Comparison of ENCODE assay signal across 2 cellular contexts in the genomic region with DNA sequence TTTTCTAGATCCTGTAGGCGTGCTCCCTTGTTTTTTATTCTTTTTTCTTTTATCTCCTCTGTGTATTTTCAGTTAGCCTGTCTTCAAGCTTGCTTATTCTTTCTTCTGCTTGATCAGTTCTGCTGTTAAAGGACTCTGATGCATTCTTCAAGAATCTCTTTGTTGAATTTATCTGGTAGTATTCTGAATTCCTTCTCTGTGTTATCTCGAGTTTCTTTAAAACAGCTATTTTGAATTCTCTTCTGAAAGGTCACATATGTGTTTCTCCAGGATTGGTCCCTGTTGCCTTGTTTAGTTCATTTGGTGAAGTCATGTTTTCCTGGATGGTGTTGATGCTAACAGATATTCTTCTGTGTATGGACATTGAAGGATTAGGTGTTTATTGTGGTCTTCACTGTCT.
TF ChIP-seq lines count a peak whose summit lies in the region.

No MANE protein-coding gene starts in this region.

TF ChIP-seq in liver, 16 proteins besides CTCF, POLR2A, EP300 and RAD21 (continued from another document):
- TF ChIP-seq, protein P1, sequence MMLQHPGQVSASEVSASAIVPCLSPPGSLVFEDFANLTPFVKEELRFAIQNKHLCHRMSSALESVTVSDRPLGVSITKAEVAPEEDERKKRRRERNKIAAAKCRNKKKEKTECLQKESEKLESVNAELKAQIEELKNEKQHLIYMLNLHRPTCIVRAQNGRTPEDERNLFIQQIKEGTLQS (IDR thresholded peaks at IDR 0.05): no peak
- TF ChIP-seq, protein P2, sequence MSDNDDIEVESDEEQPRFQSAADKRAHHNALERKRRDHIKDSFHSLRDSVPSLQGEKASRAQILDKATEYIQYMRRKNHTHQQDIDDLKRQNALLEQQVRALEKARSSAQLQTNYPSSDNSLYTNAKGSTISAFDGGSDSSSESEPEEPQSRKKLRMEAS (IDR thresholded peaks at IDR 0.05): no peak
- TF ChIP-seq, protein P3, sequence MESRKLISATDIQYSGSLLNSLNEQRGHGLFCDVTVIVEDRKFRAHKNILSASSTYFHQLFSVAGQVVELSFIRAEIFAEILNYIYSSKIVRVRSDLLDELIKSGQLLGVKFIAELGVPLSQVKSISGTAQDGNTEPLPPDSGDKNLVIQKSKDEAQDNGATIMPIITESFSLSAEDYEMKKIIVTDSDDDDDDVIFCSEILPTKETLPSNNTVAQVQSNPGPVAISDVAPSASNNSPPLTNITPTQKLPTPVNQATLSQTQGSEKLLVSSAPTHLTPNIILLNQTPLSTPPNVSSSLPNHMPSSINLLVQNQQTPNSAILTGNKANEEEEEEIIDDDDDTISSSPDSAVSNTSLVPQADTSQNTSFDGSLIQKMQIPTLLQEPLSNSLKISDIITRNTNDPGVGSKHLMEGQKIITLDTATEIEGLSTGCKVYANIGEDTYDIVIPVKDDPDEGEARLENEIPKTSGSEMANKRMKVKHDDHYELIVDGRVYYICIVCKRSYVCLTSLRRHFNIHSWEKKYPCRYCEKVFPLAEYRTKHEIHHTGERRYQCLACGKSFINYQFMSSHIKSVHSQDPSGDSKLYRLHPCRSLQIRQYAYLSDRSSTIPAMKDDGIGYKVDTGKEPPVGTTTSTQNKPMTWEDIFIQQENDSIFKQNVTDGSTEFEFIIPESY (IDR thresholded peaks at IDR 0.05): no peak
- TF ChIP-seq YY1 (IDR thresholded peaks at IDR 0.05) (no peak), NR2F2 (IDR thresholded peaks at IDR 0.05) (no peak)

TF ChIP-seq in HepG2, 621 proteins besides CTCF, POLR2A, EP300 and RAD21 (continued from another document):
- no peak for TF ChIP-seq ZNF562 (CRISPR knock-in tag; IDR thresholded peaks at IDR 0.05; ENCODE audit: borderline replicate concordance)
- TF ChIP-seq ZNF501 (CRISPR knock-in tag; IDR thresholded peaks at IDR 0.05): no peak
- no peak for TF ChIP-seq ZNF773 (CRISPR knock-in tag; IDR thresholded peaks at IDR 0.05; ENCODE audit: borderline replicate concordance)
- no peak for TF ChIP-seq MIER3 (CRISPR knock-in tag; IDR thresholded peaks at IDR 0.05; ENCODE audit: borderline replicate concordance)
- TF ChIP-seq, protein P4, sequence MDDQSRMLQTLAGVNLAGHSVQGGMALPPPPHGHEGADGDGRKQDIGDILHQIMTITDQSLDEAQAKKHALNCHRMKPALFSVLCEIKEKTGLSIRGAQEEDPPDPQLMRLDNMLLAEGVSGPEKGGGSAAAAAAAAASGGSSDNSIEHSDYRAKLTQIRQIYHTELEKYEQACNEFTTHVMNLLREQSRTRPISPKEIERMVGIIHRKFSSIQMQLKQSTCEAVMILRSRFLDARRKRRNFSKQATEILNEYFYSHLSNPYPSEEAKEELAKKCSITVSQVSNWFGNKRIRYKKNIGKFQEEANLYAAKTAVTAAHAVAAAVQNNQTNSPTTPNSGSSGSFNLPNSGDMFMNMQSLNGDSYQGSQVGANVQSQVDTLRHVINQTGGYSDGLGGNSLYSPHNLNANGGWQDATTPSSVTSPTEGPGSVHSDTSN (CRISPR knock-in tag; IDR thresholded peaks at IDR 0.05; ENCODE audit: borderline replicate concordance): no peak
- no peak for TF ChIP-seq PRPF4 (IDR thresholded peaks at IDR 0.05; ENCODE audit: low read depth, low read length, poor library complexity, severe bottlenecking)
- TF ChIP-seq, protein P5, sequence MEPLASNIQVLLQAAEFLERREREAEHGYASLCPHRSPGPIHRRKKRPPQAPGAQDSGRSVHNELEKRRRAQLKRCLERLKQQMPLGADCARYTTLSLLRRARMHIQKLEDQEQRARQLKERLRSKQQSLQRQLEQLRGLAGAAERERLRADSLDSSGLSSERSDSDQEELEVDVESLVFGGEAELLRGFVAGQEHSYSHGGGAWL (CRISPR knock-in tag; IDR thresholded peaks at IDR 0.05): no peak
- TF ChIP-seq, protein P6, sequence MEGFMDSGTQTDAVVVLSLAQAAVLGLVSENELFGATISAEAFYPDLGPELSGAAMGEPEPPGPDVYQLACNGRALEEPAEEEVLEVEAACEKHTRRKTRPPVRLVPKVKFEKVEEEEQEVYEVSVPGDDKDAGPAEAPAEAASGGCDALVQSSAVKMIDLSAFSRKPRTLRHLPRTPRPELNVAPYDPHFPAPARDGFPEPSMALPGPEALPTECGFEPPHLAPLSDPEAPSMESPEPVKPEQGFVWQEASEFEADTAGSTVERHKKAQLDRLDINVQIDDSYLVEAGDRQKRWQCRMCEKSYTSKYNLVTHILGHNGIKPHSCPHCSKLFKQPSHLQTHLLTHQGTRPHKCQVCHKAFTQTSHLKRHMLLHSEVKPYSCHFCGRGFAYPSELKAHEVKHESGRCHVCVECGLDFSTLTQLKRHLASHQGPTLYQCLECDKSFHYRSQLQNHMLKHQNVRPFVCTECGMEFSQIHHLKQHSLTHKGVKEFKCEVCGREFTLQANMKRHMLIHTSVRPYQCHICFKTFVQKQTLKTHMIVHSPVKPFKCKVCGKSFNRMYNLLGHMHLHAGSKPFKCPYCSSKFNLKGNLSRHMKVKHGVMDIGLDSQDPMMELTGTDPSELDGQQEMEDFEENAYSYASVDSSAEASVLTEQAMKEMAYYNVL (CRISPR knock-in tag; IDR thresholded peaks at IDR 0.05; ENCODE audit: borderline replicate concordance): no peak
TF ChIP-seq in HepG2: peak in this region for 0.
